ENCODE assay signal across 10 cellular contexts in genomic region chr17:37650419-37651003, GRCh38. TPM values are rescaled to one million over a fixed set of nuclear protein-coding genes. Genes with fewer than 3 reads are reported as not detected.
DNase-seq lines count a peak whose midpoint lies in the region; ATAC-seq, FAIRE-seq and TF ChIP-seq lines count a peak whose summit lies in the region.
"Had no signal": no experiment of that assay in that cellular context is flagged by ENCODE, and none has a peak within 500 bp of the region (broad histone marks: within the 10 kb centered on the region; RNA-seq: fewer than 3 reads in every experiment).

No MANE protein-coding gene starts in this region.

- H3K27ac ChIP-seq in WERI-Rb-1 (no peak overlapping the region), keratinocyte (ENCODE audit: control insufficient read depth, insufficient read depth, low read length) (no peak overlapping the region)

- peaks cover 11% of the 10 kb centered on the region for H3K4me1 ChIP-seq in keratinocyte (ENCODE audit: control insufficient read depth, extremely low read depth, insufficient read depth, low read length)

- no peaks in the 10 kb centered on the region for H4K20me1 ChIP-seq in keratinocyte (ENCODE audit: control insufficient read depth, extremely low read depth, insufficient read depth, low read length)

- H3K27ac Mint-ChIP-seq in stimulated activated memory B cell treated with anti-CD40 and anti-IgM and Interleukin-4, amounts not matched to agents 10 μg/mL and 1 μg/mL and 100 μg/mL, for 72 hours, result no peak overlapping the region
- H3K27ac Mint-ChIP-seq: stimulated activated naive CD8-positive, alpha-beta T cell treated with anti-CD3 and anti-CD28 coated beads, Interleukin-15, Interleukin-2, amounts not matched to agents 100 ng/mL and 50 ng/mL, for 24 hours had no signal

- H3K4me1 Mint-ChIP-seq in stimulated activated memory B cell treated with anti-CD40 and anti-IgM and Interleukin-4, amounts not matched to agents 10 μg/mL and 1 μg/mL and 100 μg/mL, for 72 hours, result no peaks in the 10 kb centered on the region

- no peak for FAIRE-seq in HTR-8/SVneo (lab: Jason Lieb, UNC)
- no peak for FAIRE-seq in keratinocyte (lab: Jason Lieb, UNC)
- FAIRE-seq: frontal cortex had no signal

- peaks cover 53% of the 10 kb centered on the region for H3K27me3 Mint-ChIP-seq in stimulated activated memory B cell treated with anti-CD40 and anti-IgM and Interleukin-4, amounts not matched to agents 10 μg/mL and 1 μg/mL and 100 μg/mL, for 72 hours

- no peaks in the 10 kb centered on the region for H3K9me3 ChIP-seq in WERI-Rb-1 (ENCODE audit: severe bottlenecking)
- no peaks in the 10 kb centered on the region for H3K9me3 ChIP-seq in keratinocyte (ENCODE audit: control insufficient read depth, low read depth, low read length)

- H3K36me3 Mint-ChIP-seq in stimulated activated memory B cell treated with anti-CD40 and anti-IgM and Interleukin-4, amounts not matched to agents 10 μg/mL and 1 μg/mL and 100 μg/mL, for 72 hours, result no peaks in the 10 kb centered on the region

- H3K36me3 ChIP-seq in WERI-Rb-1 (no peaks in the 10 kb centered on the region), keratinocyte (ENCODE audit: control insufficient read depth in 2 of 2, extremely low read depth in 1 of 2, insufficient read depth in 2 of 2, low read length in 2 of 2) (no peaks in the 10 kb centered on the region)

- TF ChIP-seq CTCF in WERI-Rb-1 (IDR thresholded peaks at IDR 0.05; ENCODE audit: low read depth, low read length), result peak; percentile 63
- peak; percentile 37 to 76 (median 57) for TF ChIP-seq CTCF in keratinocyte (optimal IDR thresholded peaks at IDR 0.05 in 1 of 3, IDR thresholded peaks at IDR 0.05 in 1 of 3, conservative IDR thresholded peaks at IDR 0.05 in 1 of 3; ENCODE audit: extremely low read depth in 1 of 3, insufficient read depth in 2 of 3, low read length in 3 of 3)

- H3K9me3 Mint-ChIP-seq in stimulated activated memory B cell treated with anti-CD40 and anti-IgM and Interleukin-4, amounts not matched to agents 10 μg/mL and 1 μg/mL and 100 μg/mL, for 72 hours, result no peaks in the 10 kb centered on the region
- H3K9me3 Mint-ChIP-seq: stimulated activated naive CD8-positive, alpha-beta T cell treated with anti-CD3 and anti-CD28 coated beads, Interleukin-15, Interleukin-2, amounts not matched to agents 100 ng/mL and 50 ng/mL, for 24 hours had no signal

- dilution Hi-C loops in keratinocyte (cut with MboI; ENCODE audit: extremely low pct_ligation_motif_present, low sequenced_read_pairs), result no loop called here

- H2AFZ ChIP-seq in keratinocyte (ENCODE audit: control insufficient read depth, low read length), result no peak overlapping the region

- H3K4me2 ChIP-seq in keratinocyte (ENCODE audit: control insufficient read depth, extremely low read depth, insufficient read depth, low read depth, low read length), result no peak overlapping the region

- H3K4me3 ChIP-seq in WERI-Rb-1 (ENCODE audit: low read depth, low read length) (no peak overlapping the region), keratinocyte (ENCODE audit: control insufficient read depth in 2 of 3, extremely low read depth in 1 of 3, insufficient read depth in 2 of 3, low read depth in 1 of 3, low read length in 3 of 3) (no peak overlapping the region)

- H3K9me1 ChIP-seq in keratinocyte (ENCODE audit: control insufficient read depth, extremely low read depth, insufficient read depth, low read length), result no peaks in the 10 kb centered on the region

- H3K9ac ChIP-seq in keratinocyte (ENCODE audit: control insufficient read depth, extremely low read depth, insufficient read depth, low read length), result no peak overlapping the region

- H3K27me3 ChIP-seq in WERI-Rb-1 (ENCODE audit: insufficient read depth, low read depth, severe bottlenecking), result no peaks in the 10 kb centered on the region
- H3K27me3 ChIP-seq in keratinocyte (ENCODE audit: control insufficient read depth, extremely low read depth, insufficient read depth, low read length), result no peaks in the 10 kb centered on the region

- no peak overlapping the region for H3K4me3 Mint-ChIP-seq in stimulated activated memory B cell treated with anti-CD40 and anti-IgM and Interleukin-4, amounts not matched to agents 10 μg/mL and 1 μg/mL and 100 μg/mL, for 72 hours
- H3K4me3 Mint-ChIP-seq: stimulated activated naive CD8-positive, alpha-beta T cell treated with anti-CD3 and anti-CD28 coated beads, Interleukin-15, Interleukin-2, amounts not matched to agents 100 ng/mL and 50 ng/mL, for 24 hours had no signal

- in situ Hi-C loops in Caki2 (cut with HindIII; ENCODE audit: low pct_unique_long_range_greater_than_20kb, low sequenced_read_pairs), result no loop called here

- H3K79me2 ChIP-seq in keratinocyte (ENCODE audit: control insufficient read depth, insufficient read depth, low read length), result no peaks in the 10 kb centered on the region

- DNase-seq in Caki2 (ENCODE audit: low read depth), result peak; percentile 27
- DNase-seq in HTR-8/SVneo (ENCODE audit: insufficient read length, low spot score), result peak; percentile 63
- DNase-seq in WERI-Rb-1, result peak; percentile 56
- no peak for DNase-seq in keratinocyte (ENCODE audit: low read depth, low spot score)
- DNase-seq in activated CD4-positive, CD25-positive, alpha-beta regulatory T cell treated with anti-CD3 and anti-CD28 coated beads, Interleukin-2, amount 50 U/mL, for 72 hours, result no peak
- no peak for DNase-seq in activated CD4-positive, CD25-positive, alpha-beta regulatory T cell (lab: John Stamatoyannopoulos, UW)

- no peak for ATAC-seq in stimulated activated memory B cell treated with anti-CD40 and anti-IgM and Interleukin-4, amounts not matched to agents 10 μg/mL and 1 μg/mL and 100 μg/mL, for 72 hours
- no peak for ATAC-seq in HG02884 (IDR thresholded peaks at IDR 0.05; ENCODE audit: unreplicated experiment)

RNA-seq across cellular contexts. Expression of gene DDX52, which starts 7.3 kb away (rescaled TPM):
- 22.1 and 26.7 TPM in 2 replicates for total RNA-seq in Caki2 (2014; rRNA removed; shearing (Covaris generic); ENCODE audit: low replicate concordance)
- 10.3 to 22.4 TPM (median 21.8 TPM) in 3 replicates for polyA plus RNA-seq in keratinocyte
- 21.9 TPM for polyA plus RNA-seq in keratinocyte (2011; ENCODE audit: low read depth)
- polyA plus RNA-seq in keratinocyte (2011; cell fraction: cytosol; rRNA removed), result 10.5 and 21.9 TPM in 2 replicates
- polyA plus RNA-seq in keratinocyte (2011; cell fraction: nucleus; rRNA removed), result 26.3 and 34.6 TPM in 2 replicates
- polyA plus RNA-seq in keratinocyte (2012; ENCODE audit: low replicate concordance), result 14.7 and 16.9 TPM in 2 replicates
- 3.2 to 23.0 TPM (median 8.3 TPM) in 3 replicates for polyA minus RNA-seq in keratinocyte
- polyA minus RNA-seq in keratinocyte (2011; cell fraction: cytosol; rRNA and poly(A)+ RNA removed), result 8.2 TPM
- 11.7 and 28.5 TPM in 2 replicates for polyA minus RNA-seq in keratinocyte (2011; cell fraction: nucleus; rRNA and poly(A)+ RNA removed)

RNA-seq across cellular contexts. Expression of gene SYNRG, which starts 41.3 kb away (rescaled TPM):
- total RNA-seq in Caki2 (2014; rRNA removed; shearing (Covaris generic); ENCODE audit: low replicate concordance), result 3.9 and 6.8 TPM in 2 replicates
- polyA plus RNA-seq in keratinocyte, result 8.9 to 9.2 TPM (median 9.1 TPM) in 3 replicates
- polyA plus RNA-seq in keratinocyte (2011; ENCODE audit: low read depth), result 27.9 TPM
- polyA plus RNA-seq in keratinocyte (2011; cell fraction: cytosol; rRNA removed), result 4.1 and 7.5 TPM in 2 replicates
- polyA plus RNA-seq in keratinocyte (2011; cell fraction: nucleus; rRNA removed), result 17.5 and 20.9 TPM in 2 replicates
- polyA plus RNA-seq in keratinocyte (2012; ENCODE audit: low replicate concordance), result 10.2 and 11.2 TPM in 2 replicates
- polyA minus RNA-seq in keratinocyte, result 22.3 to 38.2 TPM (median 24.6 TPM) in 3 replicates
- 5.6 TPM for polyA minus RNA-seq in keratinocyte (2011; cell fraction: cytosol; rRNA and poly(A)+ RNA removed)
- 21.8 and 39.9 TPM in 2 replicates for polyA minus RNA-seq in keratinocyte (2011; cell fraction: nucleus; rRNA and poly(A)+ RNA removed)

Comparison
In these comparisons a context has a peak if more than half of its experiments do, and no peak if none do; other contexts are left out.
1. DNase-seq: peak in Caki2 (single experiment), HTR-8/SVneo (single experiment) and WERI-Rb-1 (single experiment); none in keratinocyte (single experiment), activated CD4-positive, CD25-positive, alpha-beta regulatory T cell treated with anti-CD3 and anti-CD28 coated beads, Interleukin-2, amount 50 U/mL, for 72 hours (single experiment) and activated CD4-positive, CD25-positive, alpha-beta regulatory T cell (0 of 4).